9 cellular contexts compared by ENCODE assay signal in genomic region chr1:84166797-84167196, GRCh38. TPM values are rescaled to one million over a fixed set of nuclear protein-coding genes. Genes with fewer than 3 reads are reported as not detected.
DNase-seq lines count a peak whose midpoint lies in the region; ATAC-seq lines count a peak whose summit lies in the region.
"Had no signal": no experiment of that assay in that cellular context is flagged by ENCODE, and none has a peak within 500 bp of the region (broad histone marks: within the 10 kb centered on the region; RNA-seq: fewer than 3 reads in every experiment).

No MANE protein-coding gene starts in this region.

- peaks cover 45 to 98% (median 91%) of the 10 kb centered on the region in 7 donors for H3K4me1 Mint-ChIP-seq in naive thymus-derived CD4-positive, alpha-beta T cell

- H3K9me3 ChIP-seq in naive thymus-derived CD4-positive, alpha-beta T cell (ENCODE audit: control insufficient read depth in 2 of 3, low read length in 3 of 3), result no peaks in the 10 kb centered on the region

- H3K4me3 Mint-ChIP-seq in naive thymus-derived CD4-positive, alpha-beta T cell, result peak overlapping the region in 8 of 10 donors; percentile 3 to 58 (median 30)
- H3K4me3 Mint-ChIP-seq: nephron had no signal

- ATAC-seq in GM19043 (IDR thresholded peaks at IDR 0.05; ENCODE audit: low read depth, unreplicated experiment) (peak; percentile 96), GM21825 (IDR thresholded peaks at IDR 0.05; ENCODE audit: unreplicated experiment) (peak; percentile 89), HG03521 (IDR thresholded peaks at IDR 0.05; ENCODE audit: unreplicated experiment) (peak; percentile 96)
- ATAC-seq in naive thymus-derived CD4-positive, alpha-beta T cell, result no peak

- no peaks in the 10 kb centered on the region for H3K27me3 ChIP-seq in naive thymus-derived CD4-positive, alpha-beta T cell (ENCODE audit: control insufficient read depth in 2 of 2, insufficient read depth in 2 of 2, low read length in 2 of 2)

- no peak overlapping the region for H3K4me3 ChIP-seq in naive thymus-derived CD4-positive, alpha-beta T cell (ENCODE audit: low read length)

- no peaks in the 10 kb centered on the region for H3K36me3 ChIP-seq in naive thymus-derived CD4-positive, alpha-beta T cell (ENCODE audit: control insufficient read depth in 2 of 3, insufficient read depth in 3 of 3, low read length in 3 of 3)

- peaks cover 28 to 60% of the 10 kb centered on the region in 2 donors for H3K4me1 ChIP-seq in naive thymus-derived CD4-positive, alpha-beta T cell (ENCODE audit: control insufficient read depth in 2 of 2, insufficient read depth in 2 of 2, low read length in 2 of 2)

- peak overlapping the region in 6 of 9 donors; percentile 2 to 38 (median 13) for H3K27ac Mint-ChIP-seq in naive thymus-derived CD4-positive, alpha-beta T cell
- H3K27ac Mint-ChIP-seq: nephron had no signal

- peaks cover 0 to 2% (median 0%) of the 10 kb centered on the region in 11 donors for H3K9me3 Mint-ChIP-seq in naive thymus-derived CD4-positive, alpha-beta T cell

- CTCF ChIA-PET in naive thymus-derived CD4-positive, alpha-beta T cell (lab: Charles Lee), result no interaction called here

- no peaks in the 10 kb centered on the region for H3K27me3 Mint-ChIP-seq in naive thymus-derived CD4-positive, alpha-beta T cell

- peaks cover 0 to 20% (median 18%) of the 10 kb centered on the region in 5 donors for H3K36me3 Mint-ChIP-seq in naive thymus-derived CD4-positive, alpha-beta T cell

- H3K27ac ChIP-seq in naive thymus-derived CD4-positive, alpha-beta T cell (ENCODE audit: low read depth, low read length), result no peak overlapping the region

- intact Hi-C loops in naive thymus-derived CD4-positive, alpha-beta T cell (cut with micrococcal nuclease), result no loop called here

- no peak for DNase-seq in naive thymus-derived CD4-positive, alpha-beta T cell
- DNase-seq in iPS-NIHi11 (ENCODE audit: low spot score) (no peak), cerebellum (ENCODE audit: low spot score) (no peak), GM19240 (ENCODE audit: insufficient read length, low spot score) (no peak)
- DNase-seq: central memory CD4-positive, alpha-beta T cell had no signal

- POLR2A ChIA-PET in naive thymus-derived CD4-positive, alpha-beta T cell (lab: Charles Lee), result no interaction called here

RNA-seq across cellular contexts. Expression of gene PRKACB, which starts 22.7 kb away (rescaled TPM):
- 100 to 1,000 TPM in 2 of 5 experiments, 10 to 100 TPM in 3; 71.1 to 176 (median 89.3) TPM for total RNA-seq in naive thymus-derived CD4-positive, alpha-beta T cell
- polyA plus RNA-seq in naive thymus-derived CD4-positive, alpha-beta T cell, result 100 to 1,000 TPM in 1 of 2 donors, 10 to 100 TPM in 1; 95.0 to 134 TPM
- 210 TPM for total RNA-seq in cerebellum
